8 cellular contexts compared by ENCODE assay signal in the genomic region with DNA sequence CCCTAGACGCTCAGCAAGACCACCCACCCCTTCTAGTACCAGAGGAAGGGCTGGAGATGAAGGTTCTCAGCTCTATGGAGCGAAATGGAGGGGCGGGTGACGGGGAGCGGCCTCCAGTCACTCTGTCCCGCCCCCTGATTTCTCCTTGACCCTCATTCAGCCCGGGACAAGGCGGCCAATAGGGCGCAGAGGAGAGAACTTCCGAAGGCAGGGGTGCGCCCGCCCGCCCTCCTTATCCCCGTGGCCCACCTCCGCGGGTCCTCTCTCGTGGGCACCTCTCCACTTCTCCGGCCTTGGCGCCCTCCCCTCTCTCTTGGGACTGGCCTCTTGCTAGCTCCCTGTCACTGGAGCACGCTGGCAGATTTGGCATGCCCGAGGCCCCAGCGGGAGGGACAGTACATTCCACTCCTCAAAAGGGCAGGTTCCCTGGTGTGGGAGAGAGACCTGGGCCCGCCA. TPM values are rescaled to one million over a fixed set of nuclear protein-coding genes. Genes with fewer than 3 reads are reported as not detected.
A peak's percentile ranks its signal among the peaks of the same experiment; 100 is the strongest.
DNase-seq lines count a peak whose midpoint lies in the region; ATAC-seq and TF ChIP-seq lines count a peak whose summit lies in the region.

No MANE protein-coding gene starts in this region.

- CTCF ChIA-PET in A673 (lab: Charles Lee), result interaction anchor here (1.9 kb wide), 1 partner anchor 36 kb away, joined by 6 read pairs; no protein-coding TSS in a partner anchor
- CTCF ChIA-PET in HCT116 (lab: Charles Lee), result no interaction called here
- CTCF ChIA-PET in mammary epithelial cell (lab: Charles Lee; ENCODE audit: low non-redundant PET), result no interaction called here

- dilution Hi-C loops in mammary epithelial cell (cut with HindIII; ENCODE audit: low sequenced_read_pairs), result no loop called here

- in situ Hi-C loops in mammary epithelial cell (cut with MboI; ENCODE audit: low sequenced_read_pairs in 2 of 2), result no loop called here

- H3K4me3 ChIP-seq in A673 (ENCODE audit: low read depth, low read length, poor library complexity, severe bottlenecking) (no peak overlapping the region), HCT116 (replicated peaks in 1 of 2; ENCODE audit: low read depth in 1 of 2, low read length in 2 of 2) (no peak overlapping the region), mammary epithelial cell (replicated peaks in 1 of 3; ENCODE audit: insufficient read depth in 1 of 3, low read depth in 2 of 3, low read length in 3 of 3) (no peak overlapping the region), muscle layer of colon (ENCODE audit: low read depth in 1 of 2, low read length in 2 of 2) (peak overlapping the region; percentile 32 to 43)

- H3K79me2 ChIP-seq in HCT116 (ENCODE audit: insufficient read depth, low read length), result no peaks in the 10 kb centered on the region
- peaks cover 24% of the 10 kb centered on the region for H3K79me2 ChIP-seq in mammary epithelial cell (ENCODE audit: insufficient read depth, low read length)

- no peak overlapping the region for H3K9ac ChIP-seq in HCT116 (ENCODE audit: low read length)
- no peak overlapping the region for H3K9ac ChIP-seq in mammary epithelial cell (ENCODE audit: insufficient read depth, low read length)
- H3K9ac ChIP-seq in muscle layer of colon (ENCODE audit: low read length), result no peak overlapping the region

- H2AFZ ChIP-seq in HCT116 (ENCODE audit: low read depth, low read length, poor library complexity, severe bottlenecking) (no peak overlapping the region), mammary epithelial cell (ENCODE audit: low read depth, low read length) (peak overlapping the region; percentile 84)

- TF ChIP-seq CTCF in A673 (conservative IDR thresholded peaks at IDR 0.05; ENCODE audit: low read depth, low read length), result no peak
- no peak for TF ChIP-seq CTCF in HCT116 (IDR thresholded peaks at IDR 0.05 in 2 of 3, conservative IDR thresholded peaks at IDR 0.05 in 1 of 3; ENCODE audit: borderline replicate concordance in 1 of 3, insufficient read depth in 1 of 3, low read depth in 2 of 3, low read length in 2 of 3)
- no peak for TF ChIP-seq CTCF in mammary epithelial cell (conservative IDR thresholded peaks at IDR 0.05 in 1 of 2, IDR thresholded peaks at IDR 0.05 in 1 of 2; ENCODE audit: extremely low read depth in 1 of 2, insufficient read depth in 1 of 2, low read depth in 1 of 2, low read length in 2 of 2)

- H3K36me3 ChIP-seq in A673 (ENCODE audit: insufficient read depth, low read length, poor library complexity, severe bottlenecking), result no peaks in the 10 kb centered on the region
- no peaks in the 10 kb centered on the region for H3K36me3 ChIP-seq in HCT116 (ENCODE audit: control insufficient read depth in 1 of 2, insufficient read depth in 2 of 2, low read length in 2 of 2)
- no peaks in the 10 kb centered on the region for H3K36me3 ChIP-seq in mammary epithelial cell (ENCODE audit: insufficient read depth, low read length)
- H3K36me3 ChIP-seq in muscle layer of colon (ENCODE audit: insufficient read depth, low read length), result no peaks in the 10 kb centered on the region

- no peaks in the 10 kb centered on the region for H3K27me3 ChIP-seq in A673 (replicated peaks; ENCODE audit: insufficient read depth, low read depth, low read length, poor library complexity)
- H3K27me3 ChIP-seq in HCT116 (ENCODE audit: insufficient read depth, low read length), result no peaks in the 10 kb centered on the region
- no peaks in the 10 kb centered on the region for H3K27me3 ChIP-seq in mammary epithelial cell (ENCODE audit: insufficient read depth, low read length)
- H3K27me3 ChIP-seq in muscle layer of colon (ENCODE audit: control insufficient read depth in 1 of 2, insufficient read depth in 2 of 2, low read length in 2 of 2), result peaks cover 0 to 7% of the 10 kb centered on the region in 2 donors

- H3K4me1 ChIP-seq in A673 (ENCODE audit: insufficient read depth, low read length, poor library complexity, severe bottlenecking) (no peaks in the 10 kb centered on the region), HCT116 (ENCODE audit: control insufficient read depth in 1 of 2, insufficient read depth in 2 of 2, low read length in 2 of 2) (peaks cover 0 to 14% of the 10 kb centered on the region in 2 experiments; a peak in 2 of 4 replicates), mammary epithelial cell (ENCODE audit: insufficient read depth, low read length) (peaks cover 8% of the 10 kb centered on the region), muscle layer of colon (ENCODE audit: insufficient read depth, low read length) (peaks cover 3% of the 10 kb centered on the region)

- POLR2A ChIA-PET in A673 (lab: Charles Lee; ENCODE audit: low non-redundant PET), result no interaction called here
- POLR2A ChIA-PET in HCT116 (lab: Charles Lee), result no interaction called here

- DNase-seq in A673 (ENCODE audit: low spot score), result no peak
- no peak for DNase-seq in HCT116 (ENCODE audit: low read depth, low spot score)
- no peak for DNase-seq in mammary epithelial cell
- no peak for DNase-seq in foreskin melanocyte

- 80% methylated on average over 6 of the region's 23 CpGs for WGBS in mammary epithelial cell (ENCODE audit: low coverage, missing lambda C conversion rate)

- H3K9me3 ChIP-seq in A673 (ENCODE audit: low read depth, low read length, poor library complexity, severe bottlenecking) (no peaks in the 10 kb centered on the region), HCT116 (ENCODE audit: control insufficient read depth in 1 of 2, insufficient read depth in 1 of 2, low read depth in 1 of 2, low read length in 2 of 2) (no peaks in the 10 kb centered on the region), mammary epithelial cell (replicated peaks; ENCODE audit: insufficient read depth, low read length) (peaks cover 4% of the 10 kb centered on the region), muscle layer of colon (ENCODE audit: low read length) (no peaks in the 10 kb centered on the region)

- H3K27ac ChIP-seq in A673 (ENCODE audit: low read depth, low read length, poor library complexity, severe bottlenecking) (peak overlapping the region; percentile 12), HCT116 (ENCODE audit: low read depth, low read length) (no peak overlapping the region), mammary epithelial cell (ENCODE audit: insufficient read depth, low read depth, low read length) (no peak overlapping the region), muscle layer of colon (ENCODE audit: low read depth, low read length) (peak overlapping the region; percentile 78)

- ATAC-seq in HCT116 (no peak), HG02571 (IDR thresholded peaks at IDR 0.05; ENCODE audit: unreplicated experiment) (no peak), GM21528 (IDR thresholded peaks at IDR 0.05; ENCODE audit: low FRiP score, unreplicated experiment) (no peak), HG03135 (IDR thresholded peaks at IDR 0.05; ENCODE audit: unreplicated experiment) (no peak)

- no peaks in the 10 kb centered on the region for H3K9me2 ChIP-seq in HCT116 (ENCODE audit: insufficient read depth)

- RAD21 ChIA-PET in HCT116 (lab: Charles Lee; ENCODE audit: low non-redundant PET in 1 of 2, low total read pairs in 2 of 2, uncharacterized antibody in 2 of 2, unreplicated experiment in 2 of 2), result no interaction called here

- BruUV-seq in A673 (replicated peaks; lab: Mats Ljungman, UMichigan) (no TSS peak), HCT116 (replicated peaks; lab: Mats Ljungman, UMichigan) (no TSS peak), mammary epithelial cell (replicated peaks; lab: Mats Ljungman, UMichigan) (no TSS peak)

- peak overlapping the region; percentile 75; the same call in 1 of the 2 replicates for H3K4me2 ChIP-seq in HCT116 (ENCODE audit: low read length)
- no peak overlapping the region for H3K4me2 ChIP-seq in mammary epithelial cell (ENCODE audit: insufficient read depth, low read depth, low read length)

- no peak for TF ChIP-seq POLR2A in HCT116 (IDR thresholded peaks at IDR 0.05; ENCODE audit: borderline replicate concordance, extremely low read depth, insufficient read depth, insufficient read length)

- intact Hi-C loops in A673 (cut with micrococcal nuclease; ENCODE audit: unreplicated experiment), result no loop called here
- intact Hi-C loops in HCT116 (cut with micrococcal nuclease), result loop anchor here (5.0 kb wide), 1 partner anchor 37 kb away; no protein-coding TSS in a partner anchor
- intact Hi-C loops in mammary epithelial cell (cut with micrococcal nuclease), result loop anchor here (2.0 to 5.0 kb wide), 2 partner anchors 83 to 248 kb away; partner anchors contain the start of gene NKAP

- no peak for TF ChIP-seq RAD21 in HCT116 (IDR thresholded peaks at IDR 0.05; ENCODE audit: low read depth)

- H4K20me1 ChIP-seq in HCT116 (ENCODE audit: insufficient read depth) (no peaks in the 10 kb centered on the region), mammary epithelial cell (ENCODE audit: insufficient read depth, low read length) (no peaks in the 10 kb centered on the region)

TF ChIP-seq in HCT116, 20 proteins besides CTCF, POLR2A, EP300 and RAD21 (continues in another document):
- no peak for TF ChIP-seq SP1 (IDR thresholded peaks at IDR 0.05; ENCODE audit: low read depth)
- TF ChIP-seq CEBPB (IDR thresholded peaks at IDR 0.05; ENCODE audit: low read depth), result no peak
- TF ChIP-seq ZFX (IDR thresholded peaks at IDR 0.05), result no peak
- TF ChIP-seq FOSL1 (IDR thresholded peaks at IDR 0.05; ENCODE audit: low read depth), result no peak
- TF ChIP-seq TCF7L2 (IDR thresholded peaks at IDR 0.05; ENCODE audit: borderline replicate concordance, extremely low read depth, insufficient read depth, insufficient read length), result no peak
- TF ChIP-seq, protein P1, sequence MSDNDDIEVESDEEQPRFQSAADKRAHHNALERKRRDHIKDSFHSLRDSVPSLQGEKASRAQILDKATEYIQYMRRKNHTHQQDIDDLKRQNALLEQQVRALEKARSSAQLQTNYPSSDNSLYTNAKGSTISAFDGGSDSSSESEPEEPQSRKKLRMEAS (IDR thresholded peaks at IDR 0.05), result no peak
- TF ChIP-seq SRF (IDR thresholded peaks at IDR 0.05; ENCODE audit: low read depth), result no peak
- no peak for TF ChIP-seq SIN3A (IDR thresholded peaks at IDR 0.05; ENCODE audit: low read depth)
- TF ChIP-seq CBX3 (IDR thresholded peaks at IDR 0.05; ENCODE audit: low read depth), result no peak
- TF ChIP-seq POLR2AphosphoS5 (IDR thresholded peaks at IDR 0.05; ENCODE audit: low read depth, low read length), result no peak
- no peak for TF ChIP-seq JUND (IDR thresholded peaks at IDR 0.05)

RNA-seq across cellular contexts. Expression of gene SEPTIN6, which starts 1.1 kb away (rescaled TPM):
- total RNA-seq in A673 (2021), result 61.5 and 69.1 TPM in 2 replicates
- 10.8 TPM for total RNA-seq in HCT116 (2021; ENCODE audit: unreplicated experiment)
- 8.8 and 12.6 TPM in 2 replicates for polyA plus RNA-seq in HCT116 (2012)
- 10 to 100 TPM in 1 of 2 donors, 1 to 10 TPM in 1; 8.5 to 11.4 TPM for total RNA-seq in mammary epithelial cell
- 19.6 TPM for polyA plus RNA-seq in mammary epithelial cell
- polyA minus RNA-seq in mammary epithelial cell, result 4.5 TPM

Comparison
In these comparisons a context has a peak if more than half of its experiments do, and no peak if none do; other contexts are left out.
1. H3K27ac ChIP-seq: peak in A673 (single experiment) and muscle layer of colon (single experiment); none in HCT116 (single experiment) and mammary epithelial cell (single experiment).
2. H3K4me3 ChIP-seq: peak in muscle layer of colon (2 of 2); none in A673 (single experiment), HCT116 (0 of 2) and mammary epithelial cell (0 of 3).